ENCODE assay signal across 11 cellular contexts in the genomic region with DNA sequence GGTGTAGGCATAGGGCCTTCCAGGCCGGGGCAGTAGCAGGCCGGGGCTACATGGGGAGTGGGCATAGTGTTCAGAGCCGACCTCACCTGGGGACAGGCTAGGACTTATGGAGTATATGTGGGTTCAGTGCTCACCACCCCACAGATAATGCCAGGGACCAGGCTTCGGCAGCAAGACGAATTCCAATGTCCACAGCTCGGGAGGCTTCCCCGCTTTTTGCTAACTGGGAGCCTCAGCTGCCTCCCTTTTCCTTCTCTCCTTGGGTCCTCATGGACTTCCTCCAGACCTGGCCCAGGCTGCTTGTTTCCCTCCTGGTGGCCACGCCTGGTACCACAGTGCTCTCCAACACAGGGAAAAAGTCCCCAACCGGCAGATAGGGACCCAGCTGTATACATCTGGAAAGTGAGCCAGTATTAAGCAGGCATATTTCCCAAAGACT. TPM values are rescaled to one million over a fixed set of nuclear protein-coding genes. Genes with fewer than 3 reads are reported as not detected.
A peak's percentile ranks its signal among the peaks of the same experiment; 100 is the strongest.
DNase-seq lines count a peak whose midpoint lies in the region; ATAC-seq and TF ChIP-seq lines count a peak whose summit lies in the region.
"Had no signal": no experiment of that assay in that cellular context is flagged by ENCODE, and none has a peak within 500 bp of the region (broad histone marks: within the 10 kb centered on the region; RNA-seq: fewer than 3 reads in every experiment).

No MANE protein-coding gene starts in this region.

- H3K9me3 Mint-ChIP-seq in glutamatergic neuron (ENCODE audit: unreplicated experiment), result no peaks in the 10 kb centered on the region
- H3K9me3 Mint-ChIP-seq: memory B cell had no signal

- H3K4me1 ChIP-seq in RWPE2 (ENCODE audit: insufficient read depth, poor library complexity, severe bottlenecking), result no peaks in the 10 kb centered on the region
- H3K4me1 ChIP-seq in gastrocnemius medialis, result no peaks in the 10 kb centered on the region

- H3K36me3 Mint-ChIP-seq in glutamatergic neuron (ENCODE audit: unreplicated experiment), result no peaks in the 10 kb centered on the region
- H3K36me3 Mint-ChIP-seq: memory B cell had no signal

- H3K27me3 ChIP-seq in RWPE2 (ENCODE audit: insufficient read depth, poor library complexity, severe bottlenecking) (no peaks in the 10 kb centered on the region), gastrocnemius medialis (peaks cover 0 to 2% (median 0%) of the 10 kb centered on the region in 3 donors)

- H3K4me3 ChIP-seq in GM12864 (ENCODE audit: low read depth, low read length) (no peak overlapping the region), RWPE2 (ENCODE audit: severe bottlenecking) (no peak overlapping the region), gastrocnemius medialis (no peak overlapping the region)

- peak; percentile 66 for ATAC-seq in RWPE2 (ENCODE audit: low read depth)
- ATAC-seq in gastrocnemius medialis, result no peak
- no peak for ATAC-seq in GM21717 (IDR thresholded peaks at IDR 0.05; ENCODE audit: unreplicated experiment)
- ATAC-seq in GM21360 (IDR thresholded peaks at IDR 0.05; ENCODE audit: unreplicated experiment), result no peak

- intact Hi-C loops in gastrocnemius medialis (cut with DNase I; ENCODE audit: low total_unique reads), result no loop called here

- no peak for TF ChIP-seq POLR2A in gastrocnemius medialis (IDR thresholded peaks at IDR 0.05)

- no peak overlapping the region for H3K27ac ChIP-seq in RWPE2 (ENCODE audit: poor library complexity, severe bottlenecking)
- H3K27ac ChIP-seq in gastrocnemius medialis, result no peak overlapping the region

- peaks cover 2% of the 10 kb centered on the region for H3K27me3 Mint-ChIP-seq in glutamatergic neuron (ENCODE audit: unreplicated experiment)

- H3K4me3 Mint-ChIP-seq in glutamatergic neuron (ENCODE audit: unreplicated experiment), result no peak overlapping the region
- H3K4me3 Mint-ChIP-seq: memory B cell had no signal

- DNase-seq in 8988T, result peak; percentile 55
- DNase-seq in GM12864 (ENCODE audit: low read depth), result no peak
- DNase-seq in RWPE2 (ENCODE audit: low spot score), result no peak
- peak; percentile 49 for DNase-seq in glutamatergic neuron
- DNase-seq in gastrocnemius medialis, result no peak
- no peak for DNase-seq in EL
- DNase-seq: NCI-H2081; stimulated activated CD4-positive, alpha-beta T cell treated with anti-CD3 and anti-CD28 coated beads, Interleukin-4, amount 100 ng/mL, for 4 hours had no signal

- H3K36me3 ChIP-seq in RWPE2 (ENCODE audit: low read depth), result no peaks in the 10 kb centered on the region
- no peaks in the 10 kb centered on the region for H3K36me3 ChIP-seq in gastrocnemius medialis

- H3K4me1 Mint-ChIP-seq in glutamatergic neuron (ENCODE audit: low read depth, unreplicated experiment), result no peaks in the 10 kb centered on the region
- H3K4me1 Mint-ChIP-seq: memory B cell had no signal

- H3K9me3 ChIP-seq in RWPE2 (ENCODE audit: severe bottlenecking) (no peaks in the 10 kb centered on the region), gastrocnemius medialis (no peaks in the 10 kb centered on the region)

- H3K27ac Mint-ChIP-seq in glutamatergic neuron (ENCODE audit: unreplicated experiment), result no peak overlapping the region
- H3K27ac Mint-ChIP-seq: memory B cell had no signal

- TF ChIP-seq CTCF in GM12864 (IDR thresholded peaks at IDR 0.05; ENCODE audit: low read depth, low read length, missing control alignments) (peak; percentile 58), RWPE2 (IDR thresholded peaks at IDR 0.05; ENCODE audit: poor library complexity, severe bottlenecking) (no peak), glutamatergic neuron (IDR thresholded peaks at IDR 0.05; ENCODE audit: partially characterized antibody, unreplicated experiment) (peak; percentile 50), gastrocnemius medialis (IDR thresholded peaks at IDR 0.05 in 4 of 5, conservative IDR thresholded peaks at IDR 0.05 in 1 of 5) (no peak)

- in situ Hi-C loops in gastrocnemius medialis (cut with MboI; ENCODE audit: low sequenced_read_pairs in 4 of 4), result no loop called here

RNA-seq across cellular contexts. Expression of gene SLC46A1, which starts 20.1 kb away (rescaled TPM):
- total RNA-seq in glutamatergic neuron (ENCODE audit: unreplicated experiment) (6.3 TPM), gastrocnemius medialis (1 to 10 TPM; 1.9 to 3.5 (median 2.4) TPM)

RNA-seq across cellular contexts. Expression of gene SLC13A2, which starts 47.3 kb away (rescaled TPM):
- not detected for total RNA-seq in glutamatergic neuron (ENCODE audit: unreplicated experiment)
- total RNA-seq in gastrocnemius medialis, result under 1 TPM in 1 of 4 donors, not detected in 3; 0.34 TPM

RNA-seq across cellular contexts. Expression of gene SARM1, which starts 54.6 kb away (rescaled TPM):
- total RNA-seq in glutamatergic neuron (ENCODE audit: unreplicated experiment) (100 TPM), gastrocnemius medialis (1 to 10 TPM in 3 of 4 donors, under 1 TPM in 1; 0.78 to 1.9 (median 1.7) TPM)

RNA-seq across cellular contexts. Expression of gene VTN, which starts 56.0 kb away (rescaled TPM):
- total RNA-seq in glutamatergic neuron (ENCODE audit: unreplicated experiment), result 0.25 TPM
- total RNA-seq in gastrocnemius medialis, result 10 to 100 TPM in 1 of 4 donors, 1 to 10 TPM in 1, not detected in 2; 3.8 to 11.5 TPM

Comparison
In these comparisons a context has a peak if more than half of its experiments do, and no peak if none do; other contexts are left out.
1. DNase-seq: peak in 8988T (single experiment) and glutamatergic neuron (single experiment); none in GM12864 (single experiment), RWPE2 (single experiment), gastrocnemius medialis (0 of 2) and EL (single experiment).
2. CTCF ChIP-seq: peak in GM12864 (single experiment) and glutamatergic neuron (single experiment); none in RWPE2 (single experiment) and gastrocnemius medialis (0 of 5).
3. RNA of gene SARM1, which starts 54.6 kb away (total RNA-seq): 100 TPM in glutamatergic neuron (single experiment); 0.78 to 1.9 TPM in gastrocnemius medialis; every median in the first group is over 10 times any median in the second.